Comparison of ENCODE assay signal across 22 cellular contexts in the genomic region with DNA sequence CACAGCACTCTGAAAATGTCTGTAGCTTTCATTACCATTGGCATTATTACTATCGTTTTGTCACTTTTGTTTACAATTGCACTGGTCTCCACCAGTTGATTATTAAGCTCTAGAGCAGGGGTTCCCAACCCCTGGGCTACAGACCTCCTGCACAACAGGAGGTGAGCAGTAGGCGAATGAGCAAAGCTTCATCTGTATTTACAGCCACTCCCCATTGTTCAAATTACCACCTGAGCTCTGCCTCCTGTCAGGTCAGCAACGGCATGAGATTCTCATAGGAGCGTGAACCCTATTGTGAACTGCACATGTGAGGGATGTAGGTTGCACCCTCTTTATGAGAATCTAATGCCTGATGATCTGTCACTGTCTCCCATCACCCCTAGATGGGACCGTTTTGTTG.
"Had no signal": no experiment of that assay in that cellular context is flagged by ENCODE, and none has a peak within 500 bp of the region (broad histone marks: within the 10 kb centered on the region; RNA-seq: fewer than 3 reads in every experiment).

No MANE protein-coding gene starts in this region.

- H3K9me3 ChIP-seq: esophagus squamous epithelium, heart right ventricle, left lung, lower lobe of right lung, right lobe of liver, testis, transverse colon had no signal

- ATAC-seq: heart right ventricle; left lung; lower lobe of right lung; naive thymus-derived CD8-positive, alpha-beta T cell; stimulated activated naive CD8-positive, alpha-beta T cell treated with anti-CD3 and anti-CD28 coated beads, Interleukin-15, Interleukin-2, amounts not matched to agents 100 U/mL and 50 U/mL, for 24 hours had no signal

- H3K4me3 ChIP-seq: esophagus squamous epithelium, heart right ventricle, left lung, lower lobe of right lung, right lobe of liver, testis, transverse colon had no signal

- H3K27me3 Mint-ChIP-seq: activated naive CD4-positive, alpha-beta T cell treated with anti-CD3 and anti-CD28 coated beads, Interleukin-2, amount 10 ng/mL, durations not matched to agents 7 days and 5 days; activated naive CD8-positive, alpha-beta T cell treated with anti-CD3 and anti-CD28 coated beads, Interleukin-2, amount 10 ng/mL, durations not matched to agents 7 days and 5 days; activated T-cell treated with anti-CD3 and anti-CD28 coated beads, Interleukin-2, amount 50 U/mL, for 24 hours; naive thymus-derived CD8-positive, alpha-beta T cell had no signal

- H3K27me3 ChIP-seq: esophagus squamous epithelium, heart right ventricle, left lung, right lobe of liver, testis, transverse colon had no signal

- H3K9me3 Mint-ChIP-seq: activated naive CD4-positive, alpha-beta T cell treated with anti-CD3 and anti-CD28 coated beads, Interleukin-2, amount 10 ng/mL, durations not matched to agents 7 days and 5 days; activated T-cell treated with anti-CD3 and anti-CD28 coated beads, Interleukin-2, amount 50 U/mL, for 24 hours; naive thymus-derived CD8-positive, alpha-beta T cell; T-helper 1 cell treated with Interleukin-12 subunit alpha and Interleukin-12 subunit beta and Interleukin-4 antibody, amounts not matched to agents 30 μg/mL and 1 μg/mL, for 36 hours had no signal

- H3K36me3 ChIP-seq: heart right ventricle, right lobe of liver, transverse colon had no signal

- DNase-seq: activated CD4-positive, alpha-beta T cell treated with anti-CD3 and anti-CD28 coated beads for 48 hours; activated CD4-positive, alpha-beta T cell treated with anti-CD3 and anti-CD28 coated beads, Interleukin-2, amount 50 U/mL, for 48 hours; activated CD4-positive, CD25-positive, alpha-beta regulatory T cell; activated CD8-positive, alpha-beta memory T cell treated with anti-CD3 and anti-CD28 coated beads, Interleukin-2, amount 50 U/mL, for 48 hours; activated gamma-delta T cell; activated naive CD4-positive, alpha-beta T cell treated with anti-CD3 and anti-CD28 coated beads, Interleukin-2, amount 10 ng/mL, durations not matched to agents 7 days and 5 days; activated naive CD8-positive, alpha-beta T cell treated with anti-CD3 and anti-CD28 coated beads, Interleukin-2, amount 10 ng/mL, durations not matched to agents 7 days and 5 days; activated T-cell treated with anti-CD3 and anti-CD28 coated beads, Interleukin-2, amount 50 U/mL, for 24 hours; esophagus squamous epithelium; foreskin melanocyte; heart right ventricle; kidney glomerular epithelial cell; left lung; lower lobe of right lung; naive thymus-derived CD8-positive, alpha-beta T cell; posterior cingulate gyrus; right lobe of liver; stimulated activated CD4-positive, alpha-beta T cell treated with anti-CD3 and anti-CD28 coated beads, Interleukin-2, amount 100 ng/mL, for 48 hours; stimulated activated naive CD8-positive, alpha-beta T cell treated with anti-CD3 and anti-CD28 coated beads, Interleukin-15, Interleukin-2, amounts not matched to agents 100 U/mL and 50 U/mL, for 24 hours; testis; transverse colon had no signal

- H3K4me3 Mint-ChIP-seq: activated naive CD4-positive, alpha-beta T cell treated with anti-CD3 and anti-CD28 coated beads, Interleukin-2, amount 10 ng/mL, durations not matched to agents 7 days and 5 days; activated naive CD8-positive, alpha-beta T cell treated with anti-CD3 and anti-CD28 coated beads, Interleukin-2, amount 10 ng/mL, durations not matched to agents 7 days and 5 days; activated T-cell treated with anti-CD3 and anti-CD28 coated beads, Interleukin-2, amount 50 U/mL, for 24 hours; naive thymus-derived CD8-positive, alpha-beta T cell; T-helper 1 cell treated with Interleukin-12 subunit alpha and Interleukin-12 subunit beta and Interleukin-4 antibody, amounts not matched to agents 30 μg/mL and 1 μg/mL, for 36 hours had no signal

- H3K27ac ChIP-seq: esophagus squamous epithelium, heart right ventricle, left lung, lower lobe of right lung, right lobe of liver, testis had no signal

- H3K27ac Mint-ChIP-seq: activated naive CD4-positive, alpha-beta T cell treated with anti-CD3 and anti-CD28 coated beads, Interleukin-2, amount 10 ng/mL, durations not matched to agents 7 days and 5 days; activated naive CD8-positive, alpha-beta T cell treated with anti-CD3 and anti-CD28 coated beads, Interleukin-2, amount 10 ng/mL, durations not matched to agents 7 days and 5 days; activated T-cell treated with anti-CD3 and anti-CD28 coated beads, Interleukin-2, amount 50 U/mL, for 24 hours; T-helper 1 cell treated with Interleukin-12 subunit alpha and Interleukin-12 subunit beta and Interleukin-4 antibody, amounts not matched to agents 30 μg/mL and 1 μg/mL, for 36 hours had no signal
